8 cellular contexts compared by ENCODE assay signal in genomic region chr20:31543966-31544598, GRCh38. TPM values are rescaled to one million over a fixed set of nuclear protein-coding genes. Genes with fewer than 3 reads are reported as not detected.
A peak's percentile ranks its signal among the peaks of the same experiment; 100 is the strongest.
DNase-seq lines count a peak whose midpoint lies in the region; ATAC-seq, FAIRE-seq and TF ChIP-seq lines count a peak whose summit lies in the region.

No MANE protein-coding gene starts in this region.

- H2AFZ ChIP-seq in HepG2 (ENCODE audit: low read length) = no peak overlapping the region

- in situ Hi-C loops in HepG2 (cut with HindIII; ENCODE audit: extremely low pct_ligation_motif_present, low pct_unique_long_range_greater_than_20kb) = no loop called here
- in situ Hi-C loops in astrocyte of the cerebellum (cut with HindIII; ENCODE audit: low sequenced_read_pairs) = no loop called here
- in situ Hi-C loops in transverse colon (cut with MboI; ENCODE audit: low pct_ligation_motif_present in 1 of 4, low pct_unique_long_range_greater_than_20kb in 1 of 4, low sequenced_read_pairs in 3 of 4) = no loop called here

- peaks cover 20% of the 10 kb centered on the region for H3K4me1 ChIP-seq in HepG2 (ENCODE audit: insufficient read depth, low read length)
- peaks cover 0 to 4% (median 0%) of the 10 kb centered on the region in 4 donors for H3K4me1 ChIP-seq in right lobe of liver
- peaks cover 0 to 3% of the 10 kb centered on the region in 2 donors for H3K4me1 ChIP-seq in kidney (ENCODE audit: control insufficient read depth in 1 of 2, insufficient read depth in 1 of 2, low read depth in 1 of 2, low read length in 2 of 2)
- H3K4me1 ChIP-seq in aorta (ENCODE audit: control insufficient read depth in 1 of 2, insufficient read depth in 2 of 2, low read length in 2 of 2) = no peaks in the 10 kb centered on the region
- peaks cover 0 to 28% (median 0%) of the 10 kb centered on the region in 4 donors for H3K4me1 ChIP-seq in transverse colon

- CTCF ChIA-PET in HepG2 (lab: Yijun Ruan, JAX; ENCODE audit: low intra/inter-chr PET ratio, low total read pairs) = no interaction called here

- H3K36me3 ChIP-seq in HepG2 (replicated peaks in 1 of 2; ENCODE audit: control insufficient read depth in 1 of 2, insufficient read depth in 2 of 2, low read length in 2 of 2) (peaks cover 45 to 82% of the 10 kb centered on the region in 2 experiments), right lobe of liver (peaks cover 0 to 24% (median 11%) of the 10 kb centered on the region in 4 donors), kidney (ENCODE audit: control insufficient read depth in 1 of 2, insufficient read depth in 2 of 2, low read length in 2 of 2) (peaks cover 3 to 10% of the 10 kb centered on the region in 2 donors), aorta (ENCODE audit: control insufficient read depth in 1 of 2, insufficient read depth in 2 of 2, low read length in 1 of 2) (peaks cover 0 to 3% of the 10 kb centered on the region in 2 donors), transverse colon (peaks cover 0 to 12% (median 2%) of the 10 kb centered on the region in 4 donors)

- H4K20me1 ChIP-seq in HepG2 (ENCODE audit: insufficient read depth, low read length) = no peaks in the 10 kb centered on the region

- TF ChIP-seq CTCF in HepG2 (CRISPR knock-in tag; IDR thresholded peaks at IDR 0.05) = no peak
- TF ChIP-seq CTCF in right lobe of liver (IDR thresholded peaks at IDR 0.05) = no peak
- no peak for TF ChIP-seq CTCF in astrocyte of the cerebellum (IDR thresholded peaks at IDR 0.05; ENCODE audit: low read depth, low read length, missing control alignments)
- TF ChIP-seq CTCF in kidney (IDR thresholded peaks at IDR 0.05; ENCODE audit: borderline replicate concordance, extremely low read depth, insufficient read depth) = no peak
- TF ChIP-seq CTCF in transverse colon (IDR thresholded peaks at IDR 0.05) = no peak

- intact Hi-C loops in HepG2 (cut with micrococcal nuclease; ENCODE audit: unreplicated experiment) (no loop called here), right lobe of liver (cut with DNase I) (no loop called here), kidney (cut with DNase I) (no loop called here), aorta (cut with DNase I) (no loop called here), transverse colon (cut with DNase I; ENCODE audit: low total_unique reads) (no loop called here)

- H3K27ac ChIP-seq in HepG2 (ENCODE audit: extremely low read length, insufficient read depth, low read length) = no peak overlapping the region
- no peak overlapping the region for H3K27ac ChIP-seq in right lobe of liver
- H3K27ac ChIP-seq in kidney (ENCODE audit: low read depth in 2 of 2, low read length in 2 of 2) = peak overlapping the region in 1 of 2 donors; percentile 15
- peak overlapping the region in 1 of 2 donors; percentile 29 for H3K27ac ChIP-seq in aorta (ENCODE audit: low read depth in 1 of 2, low read length in 2 of 2)
- peak overlapping the region in 1 of 4 donors; percentile 37 for H3K27ac ChIP-seq in transverse colon

- POLR2A ChIA-PET in HepG2 (lab: Yijun Ruan, JAX) = no interaction called here

- TF ChIP-seq RAD21 in HepG2 (CRISPR knock-in tag; IDR thresholded peaks at IDR 0.05) = no peak

- H3K27me3 ChIP-seq in HepG2 (ENCODE audit: control insufficient read depth in 1 of 2, insufficient read depth in 2 of 2, low read length in 2 of 2) (no peaks in the 10 kb centered on the region), right lobe of liver (no peaks in the 10 kb centered on the region), aorta (ENCODE audit: control insufficient read depth in 1 of 2, insufficient read depth in 2 of 2, low read length in 1 of 2) (no peaks in the 10 kb centered on the region), transverse colon (no peaks in the 10 kb centered on the region)

- H3K4me2 ChIP-seq in HepG2 (ENCODE audit: low read depth, low read length) = no peak overlapping the region

- H3K4me3 ChIP-seq in HepG2 (replicated peaks in 1 of 3; ENCODE audit: insufficient read depth in 1 of 3, low read depth in 2 of 3, low read length in 3 of 3) = no peak overlapping the region
- no peak overlapping the region for H3K4me3 ChIP-seq in right lobe of liver
- H3K4me3 ChIP-seq in astrocyte of the cerebellum (ENCODE audit: low read depth, low read length) = no peak overlapping the region
- no peak overlapping the region for H3K4me3 ChIP-seq in kidney (ENCODE audit: low read length in 2 of 2)
- no peak overlapping the region for H3K4me3 ChIP-seq in aorta (ENCODE audit: low read length in 2 of 2)
- H3K4me3 ChIP-seq in transverse colon = no peak overlapping the region

- no TSS peak for BruUV-seq in HepG2 (replicated peaks; lab: Mats Ljungman, UMichigan)

- H3K9ac ChIP-seq in HepG2 (ENCODE audit: insufficient read depth, low read depth, low read length) = no peak overlapping the region
- H3K9ac ChIP-seq in kidney (ENCODE audit: low read length in 2 of 2) = no peak overlapping the region

- WGBS in HepG2 (ENCODE audit: low lambda C conversion rate) = 88% methylated on average over 1 of the region's 1 CpG
- no CpG with 5 or more reads among the region's 1 CpG for WGBS in right lobe of liver (ENCODE audit: insufficient coverage, low coverage, low lambda C conversion rate, missing lambda C conversion rate)
- 10 to 12% methylated on average over 1 of the region's 1 CpG for WGBS in aorta, 2 donors
- WGBS in transverse colon (ENCODE audit: low coverage in 1 of 2), 2 donors = 40% methylated on average over 1 of the region's 1 CpG; no CpG with 5 or more reads in 1 of the 2 donors

- no peak for FAIRE-seq in HepG2 (lab: Jason Lieb, UNC)
- no peak for FAIRE-seq in kidney (lab: Jason Lieb, UNC)

- TF ChIP-seq EP300 in HepG2 (IDR thresholded peaks at IDR 0.05; ENCODE audit: low read depth in 2 of 2, low read length in 2 of 2) (no peak), HepG2 (CRISPR knock-in tag; IDR thresholded peaks at IDR 0.05; ENCODE audit: borderline replicate concordance) (no peak), transverse colon (IDR thresholded peaks at IDR 0.05; ENCODE audit: low read depth) (no peak)

- DNase-seq in HepG2 (ENCODE audit: low spot score) = no peak
- no peak for DNase-seq in right lobe of liver
- peak; percentile 79 for DNase-seq in astrocyte of the cerebellum (ENCODE audit: low read depth)
- peak; percentile 49 for DNase-seq in kidney
- DNase-seq in aorta = no peak
- DNase-seq in NCI-H1694 (lab: John Stamatoyannopoulos, UW) = no peak
- no peak for DNase-seq in transverse colon

- 0 out of 4 replicates have a peak, but pooled peaks of 1 of the 2 experiments have one; percentile 23 for TF ChIP-seq POLR2A in HepG2 (IDR thresholded peaks at IDR 0.05; ENCODE audit: insufficient read depth in 1 of 2, low read depth in 2 of 2, low read length in 2 of 2)
- TF ChIP-seq POLR2A in right lobe of liver (IDR thresholded peaks at IDR 0.05) = no peak
- TF ChIP-seq POLR2A in transverse colon (IDR thresholded peaks at IDR 0.05) = no peak

- no peak for ATAC-seq in HepG2
- ATAC-seq in right lobe of liver = no peak
- ATAC-seq in aorta (ENCODE audit: low FRiP score) = peak; percentile 49
- no peak for ATAC-seq in GM21576 (IDR thresholded peaks at IDR 0.05; ENCODE audit: unreplicated experiment)

- H3K9me3 ChIP-seq in HepG2 (ENCODE audit: low read length) (no peaks in the 10 kb centered on the region), right lobe of liver (no peaks in the 10 kb centered on the region), kidney (ENCODE audit: control insufficient read depth in 1 of 2, low read length in 2 of 2) (no peaks in the 10 kb centered on the region), aorta (ENCODE audit: control insufficient read depth, low read length) (no peaks in the 10 kb centered on the region), transverse colon (no peaks in the 10 kb centered on the region)

- H3K79me2 ChIP-seq in HepG2 (ENCODE audit: insufficient read depth, low read length) = peaks cover 19% of the 10 kb centered on the region

TF ChIP-seq in HepG2, 621 proteins besides CTCF, POLR2A, EP300 and RAD21 (continues in another document):
- no peak for TF ChIP-seq ZNF547 (CRISPR knock-in tag; IDR thresholded peaks at IDR 0.05)
- no peak for TF ChIP-seq ZNF747 (CRISPR knock-in tag; IDR thresholded peaks at IDR 0.05; ENCODE audit: borderline replicate concordance)
- TF ChIP-seq ZNF546 (CRISPR knock-in tag; conservative IDR thresholded peaks at IDR 0.05) = no peak
- no peak for TF ChIP-seq ZFP41 (CRISPR knock-in tag; IDR thresholded peaks at IDR 0.05; ENCODE audit: borderline replicate concordance)
- no peak for TF ChIP-seq PAF1 (CRISPR knock-in tag; IDR thresholded peaks at IDR 0.05)

RNA-seq across cellular contexts. Expression of gene HM13, which starts 29.8 kb away (rescaled TPM):
- total RNA-seq in HepG2 (2016; rRNA removed; fragmentation: Illumina TruSeq; extraction: Trizol) (68.4 and 118 TPM in 2 replicates), right lobe of liver (100 to 1,000 TPM in 5 of 6 experiments, 10 to 100 TPM in 1; 78.1 to 141 (median 114) TPM), kidney (174 TPM), aorta (100 to 1,000 TPM; 136 to 139 TPM), transverse colon (10 to 100 TPM; 38.4 to 86.0 (median 63.4) TPM)
- total RNA-seq in HepG2 (2016; cell fraction: cytosol; rRNA removed; fragmentation: Illumina TruSeq; extraction: Trizol; ENCODE audit: low read depth) = 46.8 and 55.9 TPM in 2 replicates
- 71.4 and 118 TPM in 2 replicates for total RNA-seq in HepG2 (2016; cell fraction: insoluble cytoplasmic fraction; rRNA removed; fragmentation: Illumina TruSeq; extraction: Trizol)
- total RNA-seq in HepG2 (2016; cell fraction: membrane; rRNA removed; fragmentation: Illumina TruSeq; extraction: Trizol) = 73.9 and 80.7 TPM in 2 replicates
- total RNA-seq in HepG2 (2016; cell fraction: nucleus; rRNA removed; fragmentation: Illumina TruSeq; extraction: Trizol) = 165 and 184 TPM in 2 replicates
- polyA plus RNA-seq in HepG2 (2011; rRNA removed) (243 and 287 TPM in 2 replicates), kidney (ENCODE audit: insufficient read depth, low read depth, low replicate concordance) (154 TPM), aorta (100 to 1,000 TPM in 1 of 2 donors, 10 to 100 TPM in 1; 41.8 to 108 TPM)
- 198 and 200 TPM in 2 replicates for polyA plus RNA-seq in HepG2 (2011; cell fraction: cytosol; rRNA removed)
- 203 and 206 TPM in 2 replicates for polyA plus RNA-seq in HepG2 (2011; cell fraction: nucleus; rRNA removed)
- 156 and 233 TPM in 2 replicates for polyA plus RNA-seq in HepG2 (2012)
- 90.6 and 110 TPM in 2 replicates for polyA plus RNA-seq in HepG2 (2016; cell fraction: cytosol; fragmentation: Illumina TruSeq; extraction: Trizol; ENCODE audit: low read depth)
- polyA plus RNA-seq in HepG2 (2016; cell fraction: insoluble cytoplasmic fraction; fragmentation: Illumina TruSeq; extraction: Trizol; ENCODE audit: low read depth) = 129 and 148 TPM in 2 replicates
- polyA plus RNA-seq in HepG2 (2016; cell fraction: membrane; fragmentation: Illumina TruSeq; extraction: Trizol; ENCODE audit: low read depth) = 108 and 120 TPM in 2 replicates
- polyA plus RNA-seq in HepG2 (2016; cell fraction: nucleus; fragmentation: Illumina TruSeq; extraction: Trizol; ENCODE audit: insufficient read depth, low read depth) = 374 and 382 TPM in 2 replicates
- polyA minus RNA-seq in HepG2 (2011; rRNA and poly(A)+ RNA removed; ENCODE audit: low replicate concordance) = 365 and 413 TPM in 2 replicates
- polyA minus RNA-seq in HepG2 (2011; cell fraction: cytosol; rRNA and poly(A)+ RNA removed) = 123 and 142 TPM in 2 replicates
- 195 and 210 TPM in 2 replicates for polyA minus RNA-seq in HepG2 (2011; cell fraction: nucleus; rRNA and poly(A)+ RNA removed)

Comparison
In these comparisons a context has a peak if more than half of its experiments do, and no peak if none do; other contexts are left out.
1. DNase-seq: peak in astrocyte of the cerebellum (single experiment) and kidney (single experiment); none in HepG2 (single experiment), right lobe of liver (0 of 3), aorta (0 of 2), NCI-H1694 (single experiment) and transverse colon (single experiment).